In genomic region chr19:12564016-12564664, GRCh38 we compare ENCODE assay signal across 1 cellular context.
TF ChIP-seq lines count a peak whose summit lies in the region.

No MANE protein-coding gene starts in this region.

TF ChIP-seq in GM12878, 131 proteins besides CTCF, POLR2A, EP300 and RAD21 (continued from another document):
- TF ChIP-seq, protein P1, sequence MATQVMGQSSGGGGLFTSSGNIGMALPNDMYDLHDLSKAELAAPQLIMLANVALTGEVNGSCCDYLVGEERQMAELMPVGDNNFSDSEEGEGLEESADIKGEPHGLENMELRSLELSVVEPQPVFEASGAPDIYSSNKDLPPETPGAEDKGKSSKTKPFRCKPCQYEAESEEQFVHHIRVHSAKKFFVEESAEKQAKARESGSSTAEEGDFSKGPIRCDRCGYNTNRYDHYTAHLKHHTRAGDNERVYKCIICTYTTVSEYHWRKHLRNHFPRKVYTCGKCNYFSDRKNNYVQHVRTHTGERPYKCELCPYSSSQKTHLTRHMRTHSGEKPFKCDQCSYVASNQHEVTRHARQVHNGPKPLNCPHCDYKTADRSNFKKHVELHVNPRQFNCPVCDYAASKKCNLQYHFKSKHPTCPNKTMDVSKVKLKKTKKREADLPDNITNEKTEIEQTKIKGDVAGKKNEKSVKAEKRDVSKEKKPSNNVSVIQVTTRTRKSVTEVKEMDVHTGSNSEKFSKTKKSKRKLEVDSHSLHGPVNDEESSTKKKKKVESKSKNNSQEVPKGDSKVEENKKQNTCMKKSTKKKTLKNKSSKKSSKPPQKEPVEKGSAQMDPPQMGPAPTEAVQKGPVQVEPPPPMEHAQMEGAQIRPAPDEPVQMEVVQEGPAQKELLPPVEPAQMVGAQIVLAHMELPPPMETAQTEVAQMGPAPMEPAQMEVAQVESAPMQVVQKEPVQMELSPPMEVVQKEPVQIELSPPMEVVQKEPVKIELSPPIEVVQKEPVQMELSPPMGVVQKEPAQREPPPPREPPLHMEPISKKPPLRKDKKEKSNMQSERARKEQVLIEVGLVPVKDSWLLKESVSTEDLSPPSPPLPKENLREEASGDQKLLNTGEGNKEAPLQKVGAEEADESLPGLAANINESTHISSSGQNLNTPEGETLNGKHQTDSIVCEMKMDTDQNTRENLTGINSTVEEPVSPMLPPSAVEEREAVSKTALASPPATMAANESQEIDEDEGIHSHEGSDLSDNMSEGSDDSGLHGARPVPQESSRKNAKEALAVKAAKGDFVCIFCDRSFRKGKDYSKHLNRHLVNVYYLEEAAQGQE (IDR thresholded peaks at IDR 0.05; ENCODE audit: low read depth, low read length) = no peak
